19 cellular contexts compared by ENCODE assay signal in genomic region chr11:3199537-3200295, GRCh38. TPM values are rescaled to one million over a fixed set of nuclear protein-coding genes. Genes with fewer than 3 reads are reported as not detected.
"Had no signal": no experiment of that assay in that cellular context is flagged by ENCODE, and none has a peak within 500 bp of the region (broad histone marks: within the 10 kb centered on the region; RNA-seq: fewer than 3 reads in every experiment).

No MANE protein-coding gene starts in this region.

- H3K27ac ChIP-seq: ascending aorta, spleen, thyroid gland, vagina, WERI-Rb-1 had no signal

- H3K4me1 Mint-ChIP-seq: activated naive CD4-positive, alpha-beta T cell treated with anti-CD3 and anti-CD28 coated beads, Interleukin-2, amount 10 ng/mL, durations not matched to agents 7 days and 5 days; activated T-helper 17 cell treated with anti-CD3 and anti-CD28 coated beads, Interleukin-2, amount 50 U/mL, for 72 hours; stimulated activated naive B cell treated with anti-CD40 and anti-IgM and Interleukin-4, amounts not matched to agents 10 μg/mL and 1 μg/mL and 100 μg/mL, for 72 hours had no signal

- H3K9me3 Mint-ChIP-seq: activated naive CD4-positive, alpha-beta T cell treated with anti-CD3 and anti-CD28 coated beads, Interleukin-2, amount 10 ng/mL, durations not matched to agents 7 days and 5 days; activated T-helper 17 cell treated with anti-CD3 and anti-CD28 coated beads, Interleukin-2, amount 50 U/mL, for 72 hours; natural killer cell treated with Interleukin-12 subunit alpha and Interleukin-12 subunit beta and Interleukin-15 and Interleukin-18, amount 100 ng/mL, for 72 hours; stimulated activated naive B cell treated with anti-CD40 and anti-IgM and Interleukin-4, amounts not matched to agents 10 μg/mL and 1 μg/mL and 100 μg/mL, for 72 hours had no signal

- H3K27me3 ChIP-seq: thyroid gland, vagina had no signal

- ATAC-seq: activated T-helper 17 cell treated with anti-CD3 and anti-CD28 coated beads, Interleukin-2, amount 50 U/mL, for 72 hours; natural killer cell treated with Interleukin-12 subunit alpha and Interleukin-12 subunit beta and Interleukin-15 and Interleukin-18, amount 100 ng/mL, for 72 hours; stimulated activated naive B cell treated with anti-CD40 and anti-IgM and Interleukin-4, amounts not matched to agents 10 μg/mL and 1 μg/mL and 100 μg/mL, for 72 hours had no signal

- H3K4me3 Mint-ChIP-seq: activated naive CD4-positive, alpha-beta T cell treated with anti-CD3 and anti-CD28 coated beads, Interleukin-2, amount 10 ng/mL, durations not matched to agents 7 days and 5 days; activated T-helper 17 cell treated with anti-CD3 and anti-CD28 coated beads, Interleukin-2, amount 50 U/mL, for 72 hours; natural killer cell treated with Interleukin-12 subunit alpha and Interleukin-12 subunit beta and Interleukin-15 and Interleukin-18, amount 100 ng/mL, for 72 hours; stimulated activated naive B cell treated with anti-CD40 and anti-IgM and Interleukin-4, amounts not matched to agents 10 μg/mL and 1 μg/mL and 100 μg/mL, for 72 hours had no signal

- H3K36me3 ChIP-seq: ascending aorta, spleen, thyroid gland, vagina, WERI-Rb-1 had no signal

- DNase-seq: activated CD4-positive, alpha-beta T cell treated with anti-CD3 and anti-CD28 coated beads for 1 hour; activated CD4-positive, alpha-beta T cell treated with anti-CD3 and anti-CD28 coated beads, Interleukin-2, amount 50 U/mL, for 48 hours; cortex of kidney; effector CD4-positive, alpha-beta T cell; kidney glomerular epithelial cell; mesendoderm; spleen; stimulated activated naive B cell treated with anti-CD40 and anti-IgM and Interleukin-4, amounts not matched to agents 10 μg/mL and 1 μg/mL and 100 μg/mL, for 72 hours; SW 1271; thyroid gland; WERI-Rb-1 had no signal

- H3K27ac Mint-ChIP-seq: activated naive CD4-positive, alpha-beta T cell treated with anti-CD3 and anti-CD28 coated beads, Interleukin-2, amount 10 ng/mL, durations not matched to agents 7 days and 5 days; activated T-helper 17 cell treated with anti-CD3 and anti-CD28 coated beads, Interleukin-2, amount 50 U/mL, for 72 hours; natural killer cell treated with Interleukin-12 subunit alpha and Interleukin-12 subunit beta and Interleukin-15 and Interleukin-18, amount 100 ng/mL, for 72 hours; stimulated activated naive B cell treated with anti-CD40 and anti-IgM and Interleukin-4, amounts not matched to agents 10 μg/mL and 1 μg/mL and 100 μg/mL, for 72 hours had no signal

- H3K9me3 ChIP-seq: ascending aorta, spleen, thyroid gland, vagina had no signal

- H3K4me3 ChIP-seq: ascending aorta, spleen, thyroid gland, vagina had no signal

- H3K36me3 Mint-ChIP-seq: activated naive CD4-positive, alpha-beta T cell treated with anti-CD3 and anti-CD28 coated beads, Interleukin-2, amount 10 ng/mL, durations not matched to agents 7 days and 5 days; natural killer cell treated with Interleukin-12 subunit alpha and Interleukin-12 subunit beta and Interleukin-15 and Interleukin-18, amount 100 ng/mL, for 72 hours; stimulated activated naive B cell treated with anti-CD40 and anti-IgM and Interleukin-4, amounts not matched to agents 10 μg/mL and 1 μg/mL and 100 μg/mL, for 72 hours had no signal

RNA-seq across cellular contexts. Expression of gene MRGPRG, which starts 18.9 kb away (rescaled TPM):
- total RNA-seq: activated T-helper 17 cell treated with anti-CD3 and anti-CD28 coated beads, Interleukin-2, amount 50 U/mL, for 72 hours; ascending aorta; frontal cortex; liver; natural killer cell treated with Interleukin-12 subunit alpha and Interleukin-12 subunit beta and Interleukin-15 and Interleukin-18, amount 100 ng/mL, for 72 hours; renal cortical epithelial cell; spleen; thyroid gland; vagina had no signal

RNA-seq across cellular contexts. Expression of gene MRGPRE, which starts 32.5 kb away (rescaled TPM):
- total RNA-seq: activated T-helper 17 cell treated with anti-CD3 and anti-CD28 coated beads, Interleukin-2, amount 50 U/mL, for 72 hours; ascending aorta; frontal cortex; natural killer cell treated with Interleukin-12 subunit alpha and Interleukin-12 subunit beta and Interleukin-15 and Interleukin-18, amount 100 ng/mL, for 72 hours; renal cortical epithelial cell; vagina had no signal
